ENCODE assay signal across 21 cellular contexts in the genomic region with DNA sequence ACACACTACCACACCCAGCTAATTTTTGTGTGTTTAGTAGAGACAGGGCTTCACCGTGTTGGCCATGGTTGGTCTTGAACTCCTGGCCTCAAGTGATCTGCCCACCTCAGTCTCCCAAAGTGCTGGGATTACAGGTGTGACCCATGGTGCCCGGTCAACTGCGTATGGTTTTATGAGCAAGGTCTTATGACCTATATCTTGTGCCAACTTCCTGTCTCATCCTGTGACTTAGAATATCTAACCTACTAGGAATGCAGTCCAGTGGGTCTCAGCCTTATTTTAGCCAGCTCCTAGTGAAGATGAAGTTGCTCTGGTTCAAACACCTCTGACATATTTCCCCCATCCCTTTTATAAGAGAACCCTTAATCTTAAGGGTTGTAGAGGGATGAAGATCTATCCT.
"Had no signal": no experiment of that assay in that cellular context is flagged by ENCODE, and none has a peak within 500 bp of the region (broad histone marks: within the 10 kb centered on the region; RNA-seq: fewer than 3 reads in every experiment).

No MANE protein-coding gene starts in this region.

- ATAC-seq: gastrocnemius medialis, left lung, lower lobe of right lung, psoas muscle, right cardiac atrium had no signal

- H3K9me3 Mint-ChIP-seq: type B pancreatic cell had no signal

- H3K79me2 ChIP-seq: parathyroid adenoma had no signal

- H2AFZ ChIP-seq: parathyroid adenoma had no signal

- H3K27ac Mint-ChIP-seq: endodermal cell, nephron, type B pancreatic cell had no signal

- H3K27me3 Mint-ChIP-seq: naive B cell, type B pancreatic cell had no signal

- H3K27me3 ChIP-seq: colonic mucosa, gastrocnemius medialis, left lung, thyroid gland had no signal

- H3K4me1 ChIP-seq: colonic mucosa, esophagus muscularis mucosa, gastrocnemius medialis, left lung, lower lobe of right lung, parathyroid adenoma, psoas muscle, thyroid gland had no signal

- H3K4me3 Mint-ChIP-seq: endodermal cell, naive B cell, nephron, type B pancreatic cell had no signal

- H3K36me3 Mint-ChIP-seq: naive B cell, type B pancreatic cell had no signal

- H3K27ac ChIP-seq: colonic mucosa, esophagus muscularis mucosa, gastrocnemius medialis, left lung, lower lobe of right lung, parathyroid adenoma, psoas muscle, thyroid gland had no signal

- H3K4me3 ChIP-seq: colonic mucosa, esophagus muscularis mucosa, gastrocnemius medialis, left lung, lower lobe of right lung, psoas muscle, smooth muscle cell, thyroid gland had no signal

- DNase-seq: colonic mucosa; effector CD4-positive, alpha-beta T cell; endodermal cell; gastrocnemius medialis; glutamatergic neuron; islet precursor cell; left lung; lower lobe of right lung; mesenchymal stem cell; naive B cell; occipital lobe; psoas muscle; right cardiac atrium; stimulated activated CD4-positive, alpha-beta T cell treated with anti-CD3 and anti-CD28 coated beads, Interleukin-2, amount 100 ng/mL, for 48 hours; stimulated activated naive CD4-positive, alpha-beta T cell treated with Interleukin-2 at 50 U/mL for 16 hours; thyroid gland had no signal

- H3K9me3 ChIP-seq: colonic mucosa, esophagus muscularis mucosa, gastrocnemius medialis, lower lobe of right lung, psoas muscle, thyroid gland had no signal

- H3K4me1 Mint-ChIP-seq: endodermal cell, nephron had no signal

- H3K36me3 ChIP-seq: colonic mucosa, esophagus muscularis mucosa, gastrocnemius medialis, left lung, lower lobe of right lung, thyroid gland had no signal

- H3K4me2 ChIP-seq: smooth muscle cell had no signal
